In the genomic region with DNA sequence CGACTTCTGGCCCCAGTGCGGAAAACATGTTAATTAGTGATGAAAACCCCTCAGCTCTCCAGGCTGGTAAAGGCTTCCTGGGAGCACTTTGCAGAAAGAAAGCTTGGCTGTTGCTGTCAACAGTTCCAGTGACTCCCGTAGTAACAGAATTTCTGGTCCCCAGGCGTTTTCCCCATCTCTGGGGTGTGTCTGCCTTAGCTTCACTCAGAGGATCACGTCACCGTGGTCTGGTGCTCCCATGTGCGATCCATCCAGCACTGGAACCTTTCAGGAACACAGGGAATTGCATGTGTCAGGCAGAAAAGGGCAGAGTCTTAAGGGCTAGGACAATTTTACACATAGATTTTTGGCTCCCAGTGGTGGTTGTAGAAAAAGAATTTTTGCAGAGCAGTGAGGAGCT, we compare ENCODE assay signal across 1 cellular context.
TF ChIP-seq lines count a peak whose summit lies in the region.

No MANE protein-coding gene starts in this region.

TF ChIP-seq in IMR-90, 13 proteins besides CTCF, POLR2A, EP300 and RAD21 (continued from another document):
- TF ChIP-seq CHD1 (IDR thresholded peaks at IDR 0.05; ENCODE audit: low read depth, low read length), result no peak
- no peak for TF ChIP-seq CEBPB (IDR thresholded peaks at IDR 0.05; ENCODE audit: low read depth, low read length)
- no peak for TF ChIP-seq MAZ (IDR thresholded peaks at IDR 0.05; ENCODE audit: borderline replicate concordance, low read depth, low read length)
TF ChIP-seq in IMR-90: peak in this region for 0.
